Comparison of ENCODE assay signal across 22 cellular contexts in the genomic region with DNA sequence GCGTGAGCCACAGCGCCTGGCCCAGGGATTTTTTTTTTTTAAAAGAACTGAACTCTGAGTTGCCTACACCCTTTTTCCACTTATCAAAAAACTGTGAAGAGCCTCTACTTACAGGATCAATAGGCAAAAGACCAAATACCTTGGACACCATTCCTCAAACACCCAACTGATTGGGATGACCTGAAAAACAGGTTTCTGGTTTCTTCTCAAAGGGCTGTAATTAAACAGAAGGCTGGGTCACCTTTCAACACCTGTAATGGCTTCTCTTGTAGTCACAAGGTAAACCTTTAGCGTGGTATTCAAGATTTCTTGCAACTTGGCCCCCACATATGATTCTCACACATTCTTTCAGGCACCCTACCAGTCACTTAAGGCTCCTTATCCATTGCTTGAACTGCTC. TPM values are rescaled to one million over a fixed set of nuclear protein-coding genes. Genes with fewer than 3 reads are reported as not detected.
DNase-seq lines count a peak whose midpoint lies in the region; ATAC-seq and TF ChIP-seq lines count a peak whose summit lies in the region.
"Had no signal": no experiment of that assay in that cellular context is flagged by ENCODE, and none has a peak within 500 bp of the region (broad histone marks: within the 10 kb centered on the region; RNA-seq: fewer than 3 reads in every experiment).

No MANE protein-coding gene starts in this region.

- no peaks in the 10 kb centered on the region for H3K36me3 Mint-ChIP-seq in GM23338 (ENCODE audit: low read depth)
- H3K36me3 Mint-ChIP-seq: CD8-positive, alpha-beta T cell had no signal

- H3K4me1 Mint-ChIP-seq in GM23338: peaks cover 27% of the 10 kb centered on the region

- H3K4me2 ChIP-seq in GM23338 (no peak overlapping the region), PC-9 (peak overlapping the region; percentile 53)
- H3K4me2 ChIP-seq: KMS-11 had no signal

- no peaks in the 10 kb centered on the region for H3K9me3 ChIP-seq in PC-9 (ENCODE audit: insufficient read depth, low read depth)
- H3K9me3 ChIP-seq in lower lobe of right lung: no peaks in the 10 kb centered on the region
- H3K9me3 ChIP-seq: BLaER1 treated with 17β-estradiol and CSF1 and Interleukin-3, amounts not matched to agents 10 nM and 100 nM; SJSA1 had no signal

- H3F3A ChIP-seq in GM23338 (replicated peaks; ENCODE audit: low read depth): 0 out of 2 replicates have a peak, but pooled peaks cover 3% of the 10 kb centered on the region
- peaks cover 31% of the 10 kb centered on the region for H3F3A ChIP-seq in PC-9 (ENCODE audit: insufficient read depth, low read depth)

- no peaks in the 10 kb centered on the region for H3K9me3 Mint-ChIP-seq in GM23338
- H3K9me3 Mint-ChIP-seq: CD8-positive, alpha-beta T cell; HFFc6 had no signal

- CTCF ChIA-PET in PC-9 (lab: Charles Lee): interaction anchor here (0.7 to 0.9 kb wide), 2 partner anchors 49 to 177 kb away, joined by 3 to 4 read pairs; no protein-coding TSS in a partner anchor

- H3K27ac ChIP-seq in GM23338 (ENCODE audit: low read depth): no peak overlapping the region
- peak overlapping the region; percentile 74 for H3K27ac ChIP-seq in PC-9
- H3K27ac ChIP-seq in lower lobe of right lung: no peak overlapping the region
- no peak overlapping the region for H3K27ac ChIP-seq in brain microvascular endothelial cell
- H3K27ac ChIP-seq: 22Rv1; BLaER1 treated with 17β-estradiol and CSF1 and Interleukin-3, amounts not matched to agents 10 nM and 100 nM; HL-60; KMS-11; SJSA1 had no signal

- intact Hi-C loops in PC-9 (cut with micrococcal nuclease; ENCODE audit: unreplicated experiment) (no loop called here), lower lobe of right lung (cut with DNase I) (no loop called here)

- H3K27me3 Mint-ChIP-seq in GM23338 (ENCODE audit: insufficient read depth, low read depth, poor library complexity): no peaks in the 10 kb centered on the region

- H2AFZ ChIP-seq in GM23338: no peak overlapping the region
- no peak overlapping the region for H2AFZ ChIP-seq in PC-9

- in situ Hi-C loops in brain microvascular endothelial cell (cut with HindIII; ENCODE audit: low pct_ligation_motif_present, low sequenced_read_pairs): loop anchor here (25.0 kb wide), 1 partner anchor 192 kb away; no protein-coding TSS in a partner anchor

- peaks cover 12% of the 10 kb centered on the region for H3K4me1 ChIP-seq in GM23338 (ENCODE audit: insufficient read depth)
- peaks cover 39% of the 10 kb centered on the region for H3K4me1 ChIP-seq in PC-9 (replicated peaks; ENCODE audit: insufficient read depth)
- H3K4me1 ChIP-seq in lower lobe of right lung: peaks cover 13% of the 10 kb centered on the region
- H3K4me1 ChIP-seq: SJSA1 had no signal

- H3K4me3 ChIP-seq in GM23338: no peak overlapping the region
- no peak overlapping the region for H3K4me3 ChIP-seq in PC-9
- no peak overlapping the region for H3K4me3 ChIP-seq in lower lobe of right lung
- H3K4me3 ChIP-seq in brain microvascular endothelial cell (ENCODE audit: low read depth, low read length): no peak overlapping the region
- H3K4me3 ChIP-seq: BLaER1 treated with 17β-estradiol and CSF1 and Interleukin-3, amounts not matched to agents 10 nM and 100 nM; GM12878; SJSA1 had no signal

- H3K36me3 ChIP-seq in GM23338 (ENCODE audit: insufficient read depth): no peaks in the 10 kb centered on the region
- H3K36me3 ChIP-seq in PC-9 (ENCODE audit: low read depth): peaks cover 18% of the 10 kb centered on the region; the same call in 1 of the 2 replicates
- no peaks in the 10 kb centered on the region for H3K36me3 ChIP-seq in lower lobe of right lung
- H3K36me3 ChIP-seq in brain microvascular endothelial cell (replicated peaks): no peaks in the 10 kb centered on the region
- H3K36me3 ChIP-seq: SJSA1 had no signal

- no peak for ATAC-seq in GM23338
- ATAC-seq in lower lobe of right lung: peak; percentile 16 to 35
- ATAC-seq: CD8-positive, alpha-beta T cell; GM12878 had no signal

- peak; percentile 40 for DNase-seq in DMS53 (lab: John Stamatoyannopoulos, UW)
- DNase-seq in DMS53 treated with DMSO at 0.1 percent for 48 hours (lab: John Stamatoyannopoulos, UW; ENCODE audit: unreplicated experiment): no peak
- peak; percentile 19 for DNase-seq in GM23338 (ENCODE audit: low spot score)
- DNase-seq in PC-9: peak in 1 of 2 experiments; percentile 93
- no peak for DNase-seq in lower lobe of right lung
- DNase-seq in brain microvascular endothelial cell: no peak
- DNase-seq in stimulated activated CD4-positive, alpha-beta T cell treated with anti-CD3 and anti-CD28 coated beads, Interleukin-2, amount 100 ng/mL, for 48 hours: no peak
- no peak for DNase-seq in stimulated activated CD4-positive, alpha-beta T cell treated with anti-CD3 and anti-CD28 coated beads, Interleukin-1b, Interleukin-23, amount 100 ng/mL, for 48 hours
- DNase-seq: ACHN; CD8-positive, alpha-beta T cell; H7; HFFc6; NCI-H1105; NCI-H1694; NCI-H2081 treated with DMSO at 0.1 percent for 48 hours; T-helper 1 cell had no signal

- TF ChIP-seq CTCF in GM23338 (conservative IDR thresholded peaks at IDR 0.05; ENCODE audit: low read depth in 2 of 2): no peak
- TF ChIP-seq CTCF in PC-9 (conservative IDR thresholded peaks at IDR 0.05): no peak
- TF ChIP-seq CTCF in lower lobe of right lung (IDR thresholded peaks at IDR 0.05): no peak
- TF ChIP-seq CTCF in brain microvascular endothelial cell (IDR thresholded peaks at IDR 0.05; ENCODE audit: low read depth, low read length, missing control alignments): no peak

- H3K9me2 ChIP-seq in GM23338 (ENCODE audit: insufficient read depth) (no peaks in the 10 kb centered on the region), PC-9 (ENCODE audit: insufficient read depth) (no peaks in the 10 kb centered on the region)

- no TSS peak for BruUV-seq in PC-9 (replicated peaks; lab: Mats Ljungman, UMichigan)

- H3K27me3 ChIP-seq in GM23338 (ENCODE audit: insufficient read depth) (no peaks in the 10 kb centered on the region), PC-9 (ENCODE audit: insufficient read depth, low read depth) (no peaks in the 10 kb centered on the region), lower lobe of right lung (ENCODE audit: low read depth) (no peaks in the 10 kb centered on the region), brain microvascular endothelial cell (replicated peaks) (no peaks in the 10 kb centered on the region)
- H3K27me3 ChIP-seq: BLaER1 treated with 17β-estradiol and CSF1 and Interleukin-3, amounts not matched to agents 10 nM and 100 nM; SJSA1 had no signal

- no peak overlapping the region for H3K27ac Mint-ChIP-seq in GM23338
- H3K27ac Mint-ChIP-seq: CD8-positive, alpha-beta T cell; HFFc6 had no signal

- no peaks in the 10 kb centered on the region for H4K20me1 ChIP-seq in GM23338 (replicated peaks; ENCODE audit: insufficient read depth)
- H4K20me1 ChIP-seq in PC-9 (ENCODE audit: insufficient read depth): no peaks in the 10 kb centered on the region

- H3K79me2 ChIP-seq in GM23338 (replicated peaks; ENCODE audit: insufficient read depth) (no peaks in the 10 kb centered on the region), PC-9 (ENCODE audit: low read depth) (peaks cover 29% of the 10 kb centered on the region; the same call in 1 of the 2 replicates)

- no peak overlapping the region for H3K4me3 Mint-ChIP-seq in GM23338
- H3K4me3 Mint-ChIP-seq: CD8-positive, alpha-beta T cell; HFFc6 had no signal

- POLR2A ChIA-PET in PC-9 (lab: Charles Lee; ENCODE audit: unreplicated experiment): no interaction called here

TF ChIP-seq in GM23338, 12 proteins besides CTCF, POLR2A, EP300 and RAD21 (continues in another document):
- no peak for TF ChIP-seq EZH2 (IDR thresholded peaks at IDR 0.05; ENCODE audit: low read depth, unreplicated experiment)
- TF ChIP-seq POLR2AphosphoS5 (IDR thresholded peaks at IDR 0.05; ENCODE audit: low read depth): no peak
- TF ChIP-seq ETS1 (IDR thresholded peaks at IDR 0.05): no peak
- TF ChIP-seq EZH2phosphoT487 (IDR thresholded peaks at IDR 0.05; ENCODE audit: unreplicated experiment): no peak

RNA-seq across cellular contexts. Expression of gene PLXND1, which starts 38.4 kb away (rescaled TPM):
- 30.7 and 60.4 TPM in 2 replicates for total RNA-seq in GM23338 (2014; rRNA removed; shearing (Covaris generic))
- polyA plus RNA-seq in GM23338 (2016; fragmentation: Nextera tagmentation; extraction: Ambion mirVana): 13.3 and 14.7 TPM in 2 replicates
- total RNA-seq in PC-9 (2021) (44.4 and 50.4 TPM in 2 replicates), lower lobe of right lung (233 TPM)

Comparison
In these comparisons a context has a peak if more than half of its experiments do, and no peak if none do; other contexts are left out.
1. DNase-seq: peak in DMS53 (single experiment) and GM23338 (single experiment); none in DMS53 treated with DMSO at 0.1 percent for 48 hours (single experiment), lower lobe of right lung (single experiment), brain microvascular endothelial cell (single experiment), stimulated activated CD4-positive, alpha-beta T cell treated with anti-CD3 and anti-CD28 coated beads, Interleukin-2, amount 100 ng/mL, for 48 hours (0 of 2) and stimulated activated CD4-positive, alpha-beta T cell treated with anti-CD3 and anti-CD28 coated beads, Interleukin-1b, Interleukin-23, amount 100 ng/mL, for 48 hours (single experiment).